Comparison of ENCODE assay signal across 11 cellular contexts in the genomic region with DNA sequence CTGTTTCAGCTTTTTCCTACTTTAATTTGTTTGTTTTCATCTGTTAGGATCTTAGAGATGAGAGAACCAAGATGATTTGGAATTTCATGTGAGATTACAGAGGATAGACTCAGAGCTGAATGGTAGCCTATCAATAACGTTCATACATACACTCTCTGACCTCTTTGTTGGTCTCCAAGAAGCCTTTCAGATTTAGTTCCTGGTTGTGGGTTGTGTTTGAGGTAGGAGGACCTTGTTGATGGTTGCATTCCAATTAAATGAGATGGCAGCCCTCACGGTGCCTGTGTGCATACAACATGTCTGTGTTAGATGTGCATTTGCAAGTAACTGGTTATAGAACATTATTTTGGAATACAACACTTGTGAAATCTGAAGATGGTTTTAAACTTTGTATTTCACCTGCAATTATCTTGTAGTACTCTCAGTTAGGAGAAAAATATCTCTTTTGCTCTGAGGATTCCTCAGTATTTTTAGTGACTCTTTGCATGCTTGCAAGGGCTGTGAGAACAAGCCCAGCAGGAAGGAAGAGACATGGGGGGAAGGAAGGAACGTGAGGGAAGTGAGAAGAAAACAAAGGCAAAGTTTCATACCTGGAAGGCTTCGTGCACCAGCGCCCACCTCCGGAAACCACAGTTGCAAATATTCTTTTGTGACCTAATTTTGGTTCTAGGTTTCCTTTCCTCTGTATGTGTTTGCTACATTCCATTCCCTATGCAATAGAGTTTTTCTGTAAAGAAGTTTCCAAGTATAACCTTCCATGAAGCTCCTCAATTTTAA.
DNase-seq lines count a peak whose midpoint lies in the region; ATAC-seq lines count a peak whose summit lies in the region.
"Had no signal": no experiment of that assay in that cellular context is flagged by ENCODE, and none has a peak within 500 bp of the region (broad histone marks: within the 10 kb centered on the region; RNA-seq: fewer than 3 reads in every experiment).

No MANE protein-coding gene starts in this region.

- no peak for ATAC-seq in CD4-positive, CD25-positive, alpha-beta regulatory T cell (ENCODE audit: low read depth in 2 of 2)
- ATAC-seq in HG03039 (IDR thresholded peaks at IDR 0.05; ENCODE audit: unreplicated experiment) (peak; percentile 56), HG03442 (IDR thresholded peaks at IDR 0.05; ENCODE audit: unreplicated experiment) (no peak)
- ATAC-seq: HepG2 had no signal

- H3K4me3 ChIP-seq in CD4-positive, CD25-positive, alpha-beta regulatory T cell (ENCODE audit: low read depth, low read length) = peak overlapping the region; percentile 80

- intact Hi-C loops in activated T-helper 1 cell treated with anti-CD3 and anti-CD28 coated beads, Interleukin-12 subunit alpha, Interleukin-12 subunit beta, Interleukin-2, Interleukin-4 antibody, amounts not matched to agents 30 ng/mL and 10 ng/mL and 1 ng/mL, durations not matched to agents 14 hours and 24 hours and 36 hours (cut with micrococcal nuclease) = loop anchor here (2.0 kb wide), 2 partner anchors 52 to 56 kb away; no protein-coding TSS in a partner anchor

- H3K27ac Mint-ChIP-seq in CD4-positive, CD25-positive, alpha-beta regulatory T cell = peak overlapping the region; percentile 62 to 81 (median 80)
- no peak overlapping the region for H3K27ac Mint-ChIP-seq in activated T-helper 1 cell treated with anti-CD3 and anti-CD28 coated beads, Interleukin-12 subunit alpha, Interleukin-12 subunit beta, Interleukin-2, Interleukin-4 antibody, amounts not matched to agents 30 ng/mL and 10 ng/mL and 1 ng/mL, durations not matched to agents 14 hours and 24 hours and 36 hours

- peaks cover 0 to 1% (median 0%) of the 10 kb centered on the region in 7 donors for H3K9me3 Mint-ChIP-seq in CD4-positive, CD25-positive, alpha-beta regulatory T cell
- H3K9me3 Mint-ChIP-seq in activated T-helper 1 cell treated with anti-CD3 and anti-CD28 coated beads, Interleukin-12 subunit alpha, Interleukin-12 subunit beta, Interleukin-2, Interleukin-4 antibody, amounts not matched to agents 30 ng/mL and 10 ng/mL and 1 ng/mL, durations not matched to agents 14 hours and 24 hours and 36 hours = no peaks in the 10 kb centered on the region

- H3K9me3 ChIP-seq in CD4-positive, CD25-positive, alpha-beta regulatory T cell (ENCODE audit: control insufficient read depth in 2 of 2, low read length in 2 of 2) = no peaks in the 10 kb centered on the region

- no peaks in the 10 kb centered on the region for H3K27me3 Mint-ChIP-seq in CD4-positive, CD25-positive, alpha-beta regulatory T cell
- peaks cover 22% of the 10 kb centered on the region for H3K27me3 Mint-ChIP-seq in activated T-helper 1 cell treated with anti-CD3 and anti-CD28 coated beads, Interleukin-12 subunit alpha, Interleukin-12 subunit beta, Interleukin-2, Interleukin-4 antibody, amounts not matched to agents 30 ng/mL and 10 ng/mL and 1 ng/mL, durations not matched to agents 14 hours and 24 hours and 36 hours (ENCODE audit: insufficient read depth)

- no peaks in the 10 kb centered on the region for H3K36me3 Mint-ChIP-seq in CD4-positive, CD25-positive, alpha-beta regulatory T cell
- peaks cover 3% of the 10 kb centered on the region for H3K36me3 Mint-ChIP-seq in activated T-helper 1 cell treated with anti-CD3 and anti-CD28 coated beads, Interleukin-12 subunit alpha, Interleukin-12 subunit beta, Interleukin-2, Interleukin-4 antibody, amounts not matched to agents 30 ng/mL and 10 ng/mL and 1 ng/mL, durations not matched to agents 14 hours and 24 hours and 36 hours (ENCODE audit: low read depth)

- peak in 2 of 3 donors; percentile 9 to 64 for DNase-seq in CD4-positive, CD25-positive, alpha-beta regulatory T cell
- peak; percentile 8 for DNase-seq in activated T-helper 1 cell treated with anti-CD3 and anti-CD28 coated beads, Interleukin-12 subunit alpha, Interleukin-12 subunit beta, Interleukin-2, Interleukin-4 antibody, amounts not matched to agents 30 ng/mL and 10 ng/mL and 1 ng/mL, durations not matched to agents 14 hours and 24 hours and 36 hours (ENCODE audit: low spot score)
- DNase-seq in kidney glomerular epithelial cell (lab: John Stamatoyannopoulos, UW) (peak; percentile 71), NCI-H748 (lab: John Stamatoyannopoulos, UW; ENCODE audit: unreplicated experiment) (no peak), NCI-H1105 (lab: John Stamatoyannopoulos, UW) (no peak), NCI-H69 (lab: John Stamatoyannopoulos, UW) (no peak)
- DNase-seq: kidney, SHP77 had no signal

- H3K27ac ChIP-seq in CD4-positive, CD25-positive, alpha-beta regulatory T cell (ENCODE audit: insufficient read depth, low read length, poor library complexity, severe bottlenecking) = peak overlapping the region; percentile 48

- peaks cover 33% of the 10 kb centered on the region for H3K4me1 ChIP-seq in CD4-positive, CD25-positive, alpha-beta regulatory T cell (ENCODE audit: control insufficient read depth, insufficient read depth, low read length, poor library complexity, severe bottlenecking)

- no peaks in the 10 kb centered on the region for H3K27me3 ChIP-seq in CD4-positive, CD25-positive, alpha-beta regulatory T cell (ENCODE audit: control insufficient read depth, insufficient read depth, low read length)

- H3K36me3 ChIP-seq in CD4-positive, CD25-positive, alpha-beta regulatory T cell (ENCODE audit: control insufficient read depth, insufficient read depth, low read length) = no peaks in the 10 kb centered on the region

- H3K4me1 Mint-ChIP-seq in CD4-positive, CD25-positive, alpha-beta regulatory T cell = peaks cover 44 to 64% (median 49%) of the 10 kb centered on the region in 4 donors
- peaks cover 53% of the 10 kb centered on the region for H3K4me1 Mint-ChIP-seq in activated T-helper 1 cell treated with anti-CD3 and anti-CD28 coated beads, Interleukin-12 subunit alpha, Interleukin-12 subunit beta, Interleukin-2, Interleukin-4 antibody, amounts not matched to agents 30 ng/mL and 10 ng/mL and 1 ng/mL, durations not matched to agents 14 hours and 24 hours and 36 hours (ENCODE audit: low read depth)

- H3K4me3 Mint-ChIP-seq in CD4-positive, CD25-positive, alpha-beta regulatory T cell = peak overlapping the region; percentile 53 to 87 (median 78)
- peak overlapping the region; percentile 48 for H3K4me3 Mint-ChIP-seq in activated T-helper 1 cell treated with anti-CD3 and anti-CD28 coated beads, Interleukin-12 subunit alpha, Interleukin-12 subunit beta, Interleukin-2, Interleukin-4 antibody, amounts not matched to agents 30 ng/mL and 10 ng/mL and 1 ng/mL, durations not matched to agents 14 hours and 24 hours and 36 hours

Comparison
In these comparisons a context has a peak if more than half of its experiments do, and no peak if none do; other contexts are left out.
1. DNase-seq: peak in CD4-positive, CD25-positive, alpha-beta regulatory T cell (2 of 3), activated T-helper 1 cell treated with anti-CD3 and anti-CD28 coated beads, Interleukin-12 subunit alpha, Interleukin-12 subunit beta, Interleukin-2, Interleukin-4 antibody, amounts not matched to agents 30 ng/mL and 10 ng/mL and 1 ng/mL, durations not matched to agents 14 hours and 24 hours and 36 hours (single experiment) and kidney glomerular epithelial cell (single experiment); none in NCI-H748 (single experiment), NCI-H1105 (single experiment) and NCI-H69 (single experiment).